ENCODE assay signal across 14 cellular contexts in genomic region chrY:7529416-7529815, GRCh38.
"Had no signal": no experiment of that assay in that cellular context is flagged by ENCODE, and none has a peak within 500 bp of the region (broad histone marks: within the 10 kb centered on the region; RNA-seq: fewer than 3 reads in every experiment).

No MANE protein-coding gene starts in this region.

- H3K9me3 ChIP-seq: esophagus muscularis mucosa, gastroesophageal sphincter had no signal

- DNase-seq: activated B cell treated with CpG ODN at 0.5 μM for 24 hours; activated CD4-positive, alpha-beta T cell treated with anti-CD3 and anti-CD28 coated beads, Interleukin-2, amount 10 ng/mL, durations not matched to agents 24 days and 14 days; activated CD8-positive, alpha-beta memory T cell treated with anti-CD3 and anti-CD28 coated beads for 24 hours; activated naive CD4-positive, alpha-beta T cell treated with anti-CD3 and anti-CD28 coated beads for 36 hours; dermis blood vessel endothelial cell; endodermal cell; islet precursor cell; stimulated activated CD4-positive, alpha-beta T cell treated with anti-CD3 and anti-CD28 coated beads, Interleukin-4, amount 100 ng/mL, for 4 hours had no signal

- H3K4me1 Mint-ChIP-seq: activated B cell treated with CpG ODN at 0.5 μM for 24 hours; activated CD4-positive, alpha-beta T cell treated with anti-CD3 and anti-CD28 coated beads, Interleukin-2, amount 10 ng/mL, durations not matched to agents 24 days and 14 days; activated T-helper 17 cell treated with anti-CD3 and anti-CD28 coated beads, Interleukin-2, amount 50 U/mL, for 72 hours; central memory CD8-positive, alpha-beta T cell; endodermal cell had no signal

- H3K27me3 Mint-ChIP-seq: activated B cell treated with CpG ODN at 0.5 μM for 24 hours; activated CD4-positive, alpha-beta T cell treated with anti-CD3 and anti-CD28 coated beads, Interleukin-2, amount 10 ng/mL, durations not matched to agents 24 days and 14 days had no signal

- H3K4me1 ChIP-seq: esophagus muscularis mucosa, gastroesophageal sphincter had no signal

- ATAC-seq: activated T-helper 17 cell treated with anti-CD3 and anti-CD28 coated beads, Interleukin-2, amount 50 U/mL, for 72 hours; gastroesophageal sphincter; left lobe of liver; natural killer cell treated with Interleukin-12 subunit alpha and Interleukin-12 subunit beta and Interleukin-15 and Interleukin-18, amount 100 ng/mL, for 72 hours had no signal

- H3K27ac ChIP-seq: esophagus muscularis mucosa, gastroesophageal sphincter had no signal

- H3K9me3 Mint-ChIP-seq: activated B cell treated with CpG ODN at 0.5 μM for 24 hours; activated CD4-positive, alpha-beta T cell treated with anti-CD3 and anti-CD28 coated beads, Interleukin-2, amount 10 ng/mL, durations not matched to agents 24 days and 14 days; activated T-helper 17 cell treated with anti-CD3 and anti-CD28 coated beads, Interleukin-2, amount 50 U/mL, for 72 hours; central memory CD8-positive, alpha-beta T cell; endodermal cell; natural killer cell treated with Interleukin-12 subunit alpha and Interleukin-12 subunit beta and Interleukin-15 and Interleukin-18, amount 100 ng/mL, for 72 hours had no signal

- H3K27me3 ChIP-seq: esophagus muscularis mucosa, gastroesophageal sphincter had no signal

- H3K36me3 ChIP-seq: esophagus muscularis mucosa, gastroesophageal sphincter had no signal

- H3K36me3 Mint-ChIP-seq: natural killer cell treated with Interleukin-12 subunit alpha and Interleukin-12 subunit beta and Interleukin-15 and Interleukin-18, amount 100 ng/mL, for 72 hours had no signal

- H3K4me3 ChIP-seq: esophagus muscularis mucosa, gastroesophageal sphincter had no signal

- H3K27ac Mint-ChIP-seq: activated B cell treated with CpG ODN at 0.5 μM for 24 hours; activated CD4-positive, alpha-beta T cell treated with anti-CD3 and anti-CD28 coated beads, Interleukin-2, amount 10 ng/mL, durations not matched to agents 24 days and 14 days; activated naive CD4-positive, alpha-beta T cell treated with anti-CD3 and anti-CD28 coated beads for 36 hours; activated T-helper 17 cell treated with anti-CD3 and anti-CD28 coated beads, Interleukin-2, amount 50 U/mL, for 72 hours; endodermal cell; natural killer cell treated with Interleukin-12 subunit alpha and Interleukin-12 subunit beta and Interleukin-15 and Interleukin-18, amount 100 ng/mL, for 72 hours had no signal

- H3K4me3 Mint-ChIP-seq: activated B cell treated with CpG ODN at 0.5 μM for 24 hours; activated CD4-positive, alpha-beta T cell treated with anti-CD3 and anti-CD28 coated beads, Interleukin-2, amount 10 ng/mL, durations not matched to agents 24 days and 14 days; activated naive CD4-positive, alpha-beta T cell treated with anti-CD3 and anti-CD28 coated beads for 36 hours; activated T-helper 17 cell treated with anti-CD3 and anti-CD28 coated beads, Interleukin-2, amount 50 U/mL, for 72 hours; central memory CD8-positive, alpha-beta T cell; endodermal cell; natural killer cell treated with Interleukin-12 subunit alpha and Interleukin-12 subunit beta and Interleukin-15 and Interleukin-18, amount 100 ng/mL, for 72 hours had no signal
